In genomic region chr1:227918736-227919135, GRCh38 we compare ENCODE assay signal across 23 cellular contexts. TPM values are rescaled to one million over a fixed set of nuclear protein-coding genes. Genes with fewer than 3 reads are reported as not detected.
DNase-seq lines count a peak whose midpoint lies in the region; ATAC-seq, FAIRE-seq and TF ChIP-seq lines count a peak whose summit lies in the region.
"Had no signal": no experiment of that assay in that cellular context is flagged by ENCODE, and none has a peak within 500 bp of the region (broad histone marks: within the 10 kb centered on the region; RNA-seq: fewer than 3 reads in every experiment).

No MANE protein-coding gene starts in this region.

- H3K9me3 ChIP-seq in right cardiac atrium (ENCODE audit: control insufficient read depth, low read length) = no peaks in the 10 kb centered on the region
- H3K9me3 ChIP-seq in left ventricle myocardium inferior (replicated peaks) = no peaks in the 10 kb centered on the region
- no peaks in the 10 kb centered on the region for H3K9me3 ChIP-seq in kidney (ENCODE audit: control insufficient read depth in 1 of 2, low read length in 2 of 2)
- H3K9me3 ChIP-seq in osteoblast (ENCODE audit: low read depth, low read length) = no peaks in the 10 kb centered on the region
- H3K9me3 ChIP-seq: BLaER1, Caco-2 had no signal

- no peaks in the 10 kb centered on the region for H3K79me2 ChIP-seq in osteoblast (ENCODE audit: insufficient read depth, low read length)

- H2AFZ ChIP-seq in osteoblast (ENCODE audit: low read length) = no peak overlapping the region
- H2AFZ ChIP-seq: GM23248 had no signal

- POLR2A ChIA-PET in activated CD8-positive, alpha-beta T cell treated with anti-CD3 and anti-CD28 coated beads, Interleukin-2, amount 10 ng/mL, durations not matched to agents 7 days and 5 days (lab: Charles Lee) = no interaction called here

- WGBS in right cardiac atrium = 91% methylated on average over 9 of the region's 9 CpGs

- H3K4me3 Mint-ChIP-seq in activated CD8-positive, alpha-beta T cell treated with anti-CD3 and anti-CD28 coated beads, Interleukin-2, amount 10 ng/mL, durations not matched to agents 7 days and 5 days = no peak overlapping the region
- H3K4me3 Mint-ChIP-seq: B cell; CD4-positive, CD25-positive, alpha-beta regulatory T cell; CD8-positive, alpha-beta T cell; H9 had no signal

- H3K4me2 ChIP-seq in osteoblast (ENCODE audit: insufficient read depth, low read length) = no peak overlapping the region
- H3K4me2 ChIP-seq: BLaER1 had no signal

- H3K9ac ChIP-seq in kidney (ENCODE audit: low read length in 2 of 2) = no peak overlapping the region
- H3K9ac ChIP-seq: BLaER1, GM23248 had no signal

- intact Hi-C loops in Right ventricle myocardium inferior (cut with DNase I) (no loop called here), cardiac septum (cut with DNase I) (no loop called here), right cardiac atrium (cut with DNase I) (no loop called here), left ventricle myocardium inferior (cut with micrococcal nuclease) (no loop called here), kidney (cut with DNase I) (no loop called here)

- H3K9me3 Mint-ChIP-seq in activated CD8-positive, alpha-beta T cell treated with anti-CD3 and anti-CD28 coated beads, Interleukin-2, amount 10 ng/mL, durations not matched to agents 7 days and 5 days (ENCODE audit: insufficient read depth) = no peaks in the 10 kb centered on the region
- H3K9me3 Mint-ChIP-seq: CD4-positive, CD25-positive, alpha-beta regulatory T cell; CD8-positive, alpha-beta T cell; H9 had no signal

- H3K27me3 ChIP-seq in right cardiac atrium (ENCODE audit: control insufficient read depth, insufficient read depth) = no peaks in the 10 kb centered on the region
- H3K27me3 ChIP-seq in left ventricle myocardium inferior (ENCODE audit: low read depth) = no peaks in the 10 kb centered on the region
- no peaks in the 10 kb centered on the region for H3K27me3 ChIP-seq in osteoblast (ENCODE audit: insufficient read depth, low read length)
- H3K27me3 ChIP-seq: BLaER1 had no signal

- no peak overlapping the region for H3K4me3 ChIP-seq in right cardiac atrium (ENCODE audit: low read length)
- H3K4me3 ChIP-seq in left ventricle myocardium inferior = no peak overlapping the region
- H3K4me3 ChIP-seq in kidney (ENCODE audit: low read length in 2 of 2) = no peak overlapping the region
- H3K4me3 ChIP-seq in osteoblast (ENCODE audit: insufficient read depth, low read length) = no peak overlapping the region
- H3K4me3 ChIP-seq: BLaER1, GM23248 had no signal

- no peaks in the 10 kb centered on the region for H4K20me1 ChIP-seq in osteoblast (ENCODE audit: insufficient read depth, low read length)
- H4K20me1 ChIP-seq: BLaER1 had no signal

- DNase-seq in Right ventricle myocardium inferior (ENCODE audit: missing footprints) (peak; percentile 45), cardiac septum (ENCODE audit: low spot score) (no peak), right cardiac atrium (peak; percentile 6 to 39 (median 32)), left ventricle myocardium inferior (no peak), kidney (peak; percentile 47), osteoblast (ENCODE audit: insufficient read length, low spot score, missing footprints) (peak; percentile 86), GM20000 (ENCODE audit: low spot score) (no peak)
- no peak for DNase-seq in activated CD8-positive, alpha-beta T cell treated with anti-CD3 and anti-CD28 coated beads, Interleukin-2, amount 10 ng/mL, durations not matched to agents 7 days and 5 days
- DNase-seq: Caco-2; CD4-positive, CD25-positive, alpha-beta regulatory T cell; DMS153; DND-41; GM23248; H9 had no signal

- no peak overlapping the region for H3K27ac Mint-ChIP-seq in activated CD8-positive, alpha-beta T cell treated with anti-CD3 and anti-CD28 coated beads, Interleukin-2, amount 10 ng/mL, durations not matched to agents 7 days and 5 days
- H3K27ac Mint-ChIP-seq: B cell; CD4-positive, CD25-positive, alpha-beta regulatory T cell; CD8-positive, alpha-beta T cell; H9 had no signal

- H3K27ac ChIP-seq in right cardiac atrium (ENCODE audit: low read length) (no peak overlapping the region), left ventricle myocardium inferior (replicated peaks) (no peak overlapping the region), kidney (ENCODE audit: low read depth in 2 of 2, low read length in 2 of 2) (no peak overlapping the region), osteoblast (ENCODE audit: low read depth, low read length) (no peak overlapping the region)
- H3K27ac ChIP-seq: 22Rv1, BLaER1, C4-2B, GM23248 had no signal

- no peaks in the 10 kb centered on the region for H3K4me1 Mint-ChIP-seq in activated CD8-positive, alpha-beta T cell treated with anti-CD3 and anti-CD28 coated beads, Interleukin-2, amount 10 ng/mL, durations not matched to agents 7 days and 5 days (ENCODE audit: low read depth)
- H3K4me1 Mint-ChIP-seq: B cell had no signal

- TF ChIP-seq CTCF in left ventricle myocardium inferior (IDR thresholded peaks at IDR 0.05; ENCODE audit: borderline replicate concordance) (no peak), kidney (IDR thresholded peaks at IDR 0.05; ENCODE audit: borderline replicate concordance, extremely low read depth, insufficient read depth) (no peak), osteoblast (IDR thresholded peaks at IDR 0.05; ENCODE audit: extremely low read depth, low read depth, low read length) (no peak), GM20000 (IDR thresholded peaks at IDR 0.05; ENCODE audit: extremely low read depth, missing control alignments) (no peak)

- H3K36me3 Mint-ChIP-seq in activated CD8-positive, alpha-beta T cell treated with anti-CD3 and anti-CD28 coated beads, Interleukin-2, amount 10 ng/mL, durations not matched to agents 7 days and 5 days (ENCODE audit: low read depth) = no peaks in the 10 kb centered on the region
- H3K36me3 Mint-ChIP-seq: CD4-positive, CD25-positive, alpha-beta regulatory T cell; CD8-positive, alpha-beta T cell had no signal

- H3K27me3 Mint-ChIP-seq in activated CD8-positive, alpha-beta T cell treated with anti-CD3 and anti-CD28 coated beads, Interleukin-2, amount 10 ng/mL, durations not matched to agents 7 days and 5 days (ENCODE audit: low read depth) = no peaks in the 10 kb centered on the region
- H3K27me3 Mint-ChIP-seq: B cell; CD4-positive, CD25-positive, alpha-beta regulatory T cell had no signal

- FAIRE-seq in kidney (lab: Jason Lieb, UNC) = no peak
- FAIRE-seq: A204.1, G401.6, GM12892, H1 had no signal

- CTCF ChIA-PET in activated CD8-positive, alpha-beta T cell treated with anti-CD3 and anti-CD28 coated beads, Interleukin-2, amount 10 ng/mL, durations not matched to agents 7 days and 5 days (lab: Charles Lee) = no interaction called here

- ATAC-seq in Right ventricle myocardium inferior (no peak), right cardiac atrium (no peak)
- ATAC-seq in activated CD8-positive, alpha-beta T cell treated with anti-CD3 and anti-CD28 coated beads, Interleukin-2, amount 10 ng/mL, durations not matched to agents 7 days and 5 days = no peak
- ATAC-seq: CD8-positive, alpha-beta T cell had no signal

- peaks cover 8% of the 10 kb centered on the region for H3K36me3 ChIP-seq in left ventricle myocardium inferior
- no peaks in the 10 kb centered on the region for H3K36me3 ChIP-seq in kidney (ENCODE audit: control insufficient read depth in 1 of 2, insufficient read depth in 2 of 2, low read length in 2 of 2)
- no peaks in the 10 kb centered on the region for H3K36me3 ChIP-seq in osteoblast (ENCODE audit: insufficient read depth, low read length)
- H3K36me3 ChIP-seq: BLaER1 had no signal

- H3K4me1 ChIP-seq in right cardiac atrium (ENCODE audit: control insufficient read depth, insufficient read depth, low read length) (no peaks in the 10 kb centered on the region), left ventricle myocardium inferior (no peaks in the 10 kb centered on the region), kidney (ENCODE audit: control insufficient read depth in 1 of 2, insufficient read depth in 1 of 2, low read depth in 1 of 2, low read length in 2 of 2) (no peaks in the 10 kb centered on the region), osteoblast (ENCODE audit: insufficient read depth, low read length) (no peaks in the 10 kb centered on the region)
- H3K4me1 ChIP-seq: Caco-2 had no signal

RNA-seq across cellular contexts. Expression of gene WNT9A, which starts 29.0 kb away (rescaled TPM):
- 0.73 TPM for total RNA-seq in Right ventricle myocardium inferior
- 6.5 TPM for total RNA-seq in cardiac septum
- 1 to 10 TPM in 2 of 4 donors, under 1 TPM in 2; 0.60 to 1.8 (median 1.2) TPM for total RNA-seq in right cardiac atrium
- polyA plus RNA-seq in right cardiac atrium = 0.63 TPM
- 4.8 TPM for total RNA-seq in left ventricle myocardium inferior
- 3.1 TPM for total RNA-seq in kidney
- polyA plus RNA-seq in kidney (ENCODE audit: insufficient read depth, low read depth, low replicate concordance) = 0.58 TPM
- total RNA-seq in osteoblast = 0.36 and 0.88 TPM in 2 replicates
- total RNA-seq in activated CD8-positive, alpha-beta T cell treated with anti-CD3 and anti-CD28 coated beads, Interleukin-2, amount 10 ng/mL, durations not matched to agents 7 days and 5 days = not detected
- total RNA-seq: B cell; CD8-positive, alpha-beta T cell had no signal
- polyA plus RNA-seq: CD4-positive, CD25-positive, alpha-beta regulatory T cell had no signal

Comparison
In these comparisons a context has a peak if more than half of its experiments do, and no peak if none do; other contexts are left out.
1. DNase-seq: peak in Right ventricle myocardium inferior (single experiment), right cardiac atrium (3 of 3), kidney (single experiment) and osteoblast (single experiment); none in cardiac septum (single experiment), left ventricle myocardium inferior (single experiment), GM20000 (single experiment) and activated CD8-positive, alpha-beta T cell treated with anti-CD3 and anti-CD28 coated beads, Interleukin-2, amount 10 ng/mL, durations not matched to agents 7 days and 5 days (single experiment).